ENCODE assay signal across 8 cellular contexts in the genomic region with DNA sequence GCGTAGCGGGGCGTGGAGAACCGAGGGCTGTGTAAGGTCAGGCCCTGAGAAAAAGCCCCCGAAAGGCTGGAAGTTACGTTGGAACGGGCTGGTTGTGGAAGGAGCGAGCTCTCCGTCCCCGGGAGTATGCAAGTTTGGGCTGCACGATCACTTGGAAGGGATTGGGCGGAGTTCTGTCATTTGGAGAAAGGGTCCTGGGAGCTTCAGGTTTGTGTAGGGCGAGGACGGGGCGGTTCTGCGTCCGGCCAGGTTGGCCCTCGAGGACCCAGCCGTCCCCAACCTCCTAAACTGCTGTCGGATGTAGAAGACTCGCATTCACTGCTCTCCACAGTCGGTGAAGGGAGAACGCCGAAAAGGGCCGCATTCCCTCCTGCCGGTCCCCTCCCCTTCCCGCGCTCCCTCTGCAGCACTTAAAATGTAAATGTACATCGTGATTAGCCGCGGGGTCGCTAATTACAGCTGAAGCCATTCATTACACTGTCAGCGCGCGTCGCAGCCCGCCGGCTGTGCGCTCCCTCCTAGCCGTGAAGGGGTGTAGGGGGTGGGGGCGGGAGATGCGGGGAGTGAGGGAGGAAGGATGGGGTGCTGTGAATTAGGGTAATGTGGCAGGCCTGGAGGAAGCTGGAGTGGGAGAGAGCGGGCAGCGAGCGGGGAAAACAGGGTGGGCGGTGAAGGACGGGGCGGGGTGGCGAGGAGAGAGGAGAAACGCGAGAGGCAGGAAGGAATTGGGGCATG. TPM values are rescaled to one million over a fixed set of nuclear protein-coding genes. Genes with fewer than 3 reads are reported as not detected.
DNase-seq lines count a peak whose midpoint lies in the region; ATAC-seq, FAIRE-seq and TF ChIP-seq lines count a peak whose summit lies in the region.

No MANE protein-coding gene starts in this region.

- dilution Hi-C loops in endothelial cell of umbilical vein (cut with MboI; ENCODE audit: extremely low pct_ligation_motif_present, low sequenced_read_pairs) = no loop called here

- no peak for TF ChIP-seq RAD21 in neural cell (conservative IDR thresholded peaks at IDR 0.05)

- H4K20me1 ChIP-seq in endothelial cell of umbilical vein (replicated peaks; ENCODE audit: control insufficient read depth, extremely low read depth, insufficient read depth, low read length) (no peaks in the 10 kb centered on the region), neural cell (ENCODE audit: insufficient read depth) (no peaks in the 10 kb centered on the region)

- TF ChIP-seq CTCF in AG10803 (conservative IDR thresholded peaks at IDR 0.05; ENCODE audit: low read length) (no peak), endothelial cell of umbilical vein (IDR thresholded peaks at IDR 0.05; ENCODE audit: extremely low read depth in 1 of 2, insufficient read depth in 1 of 2, low read depth in 1 of 2, low read length in 2 of 2) (no peak), neural cell (IDR thresholded peaks at IDR 0.05; ENCODE audit: poor library complexity, severe bottlenecking) (no peak)

- H3K9me3 ChIP-seq in endothelial cell of umbilical vein (replicated peaks; ENCODE audit: control insufficient read depth, insufficient read depth, low read length) = no peaks in the 10 kb centered on the region
- H3K9me3 ChIP-seq in neural cell (ENCODE audit: low read length) = no peaks in the 10 kb centered on the region

- ATAC-seq in GM19328 (IDR thresholded peaks at IDR 0.05; ENCODE audit: unreplicated experiment) = no peak
- ATAC-seq in HG03039 (IDR thresholded peaks at IDR 0.05; ENCODE audit: unreplicated experiment) = no peak
- no peak for ATAC-seq in GM18498 (IDR thresholded peaks at IDR 0.05; ENCODE audit: unreplicated experiment)

- peaks cover 59% of the 10 kb centered on the region for H3K4me1 ChIP-seq in endothelial cell of umbilical vein (ENCODE audit: control insufficient read depth, extremely low read depth, insufficient read depth, low read length)

- H3K27me3 ChIP-seq in endothelial cell of umbilical vein (ENCODE audit: control insufficient read depth in 2 of 2, insufficient read depth in 2 of 2, low read length in 2 of 2) (peaks cover 0 to 3% of the 10 kb centered on the region in 2 experiments), neural cell (ENCODE audit: insufficient read depth, low read depth, low read length) (peaks cover 52% of the 10 kb centered on the region)

- H3K4me2 ChIP-seq in endothelial cell of umbilical vein (ENCODE audit: insufficient read depth, low read length) (peak overlapping the region; percentile 8), neural cell (ENCODE audit: low read length) (no peak overlapping the region)

- POLR2A ChIA-PET in endothelial cell of umbilical vein (lab: Charles Lee) = no interaction called here

- CTCF ChIA-PET in endothelial cell of umbilical vein (lab: Charles Lee) = interaction anchor here (0.9 to 1.2 kb wide), 3 partner anchors 8 to 190 kb away, joined by 3 to 4 read pairs (median 4); no protein-coding TSS in a partner anchor

- no peaks in the 10 kb centered on the region for H3K9me2 ChIP-seq in neural cell (ENCODE audit: insufficient read depth, low read length)

- no peaks in the 10 kb centered on the region for H3K9me1 ChIP-seq in endothelial cell of umbilical vein (replicated peaks; ENCODE audit: control insufficient read depth, extremely low read depth, insufficient read depth, low read length)

- TF ChIP-seq EP300 in neural cell (conservative IDR thresholded peaks at IDR 0.05; ENCODE audit: poor library complexity, severe bottlenecking) = no peak

- no peak for TF ChIP-seq POLR2A in endothelial cell of umbilical vein (IDR thresholded peaks at IDR 0.05; ENCODE audit: low read depth, low read length)

- no peaks in the 10 kb centered on the region for H3F3A ChIP-seq in neural cell (ENCODE audit: insufficient read depth, low read length, poor library complexity, severe bottlenecking)

- H3K4me3 ChIP-seq in AG10803 (ENCODE audit: low read length) = peak overlapping the region; percentile 69
- H3K4me3 ChIP-seq in endothelial cell of umbilical vein (replicated peaks in 1 of 3; ENCODE audit: insufficient read depth in 1 of 3, low read depth in 1 of 3, low read length in 3 of 3) = peak overlapping the region in 2 of 3 experiments; percentile 14 to 25
- peak overlapping the region; percentile 48 for H3K4me3 ChIP-seq in neural cell (ENCODE audit: low read length)

- intact Hi-C loops in endothelial cell of umbilical vein (cut with micrococcal nuclease) = no loop called here

- H3K36me3 ChIP-seq in endothelial cell of umbilical vein (ENCODE audit: control insufficient read depth in 2 of 2, extremely low read depth in 1 of 2, insufficient read depth in 2 of 2, low read length in 2 of 2) = no peaks in the 10 kb centered on the region
- no peaks in the 10 kb centered on the region for H3K36me3 ChIP-seq in neural cell (ENCODE audit: insufficient read depth, low read length)

- DNase-seq in AG10803 (ENCODE audit: low read depth) (no peak), NCI-H146 (lab: John Stamatoyannopoulos, UW) (peak; percentile 58), endothelial cell of umbilical vein (ENCODE audit: low read depth, low spot score) (no peak)
- no peak for DNase-seq in stimulated activated naive CD4-positive, alpha-beta T cell (lab: John Stamatoyannopoulos, UW)

- H3K27ac ChIP-seq in endothelial cell of umbilical vein (ENCODE audit: insufficient read depth, low read depth, low read length) = no peak overlapping the region
- no peak overlapping the region for H3K27ac ChIP-seq in neural cell (ENCODE audit: low read length)

- H3K79me2 ChIP-seq in endothelial cell of umbilical vein (ENCODE audit: control insufficient read depth, insufficient read depth, low read length) (peaks cover 13% of the 10 kb centered on the region), neural cell (replicated peaks; ENCODE audit: insufficient read depth, low read length) (no peaks in the 10 kb centered on the region)

- H2AFZ ChIP-seq in endothelial cell of umbilical vein (ENCODE audit: low read depth, low read length) (peak overlapping the region; percentile 33), neural cell (ENCODE audit: low read depth, low read length) (no peak overlapping the region)

- no peak for FAIRE-seq in endothelial cell of umbilical vein (lab: Jason Lieb, UNC)

- H3K9ac ChIP-seq in endothelial cell of umbilical vein (replicated peaks; ENCODE audit: extremely low read depth, insufficient read depth, low read length) (no peak overlapping the region), neural cell (ENCODE audit: low read length) (no peak overlapping the region)

- no TSS peak for BruUV-seq in endothelial cell of umbilical vein (replicated peaks; lab: Mats Ljungman, UMichigan)

RNA-seq across cellular contexts. Expression of a gene that starts 2.5 kb away (rescaled TPM):
- total RNA-seq in endothelial cell of umbilical vein = 13.7 and 13.8 TPM in 2 replicates
- polyA plus RNA-seq in endothelial cell of umbilical vein (10.1 and 13.1 TPM in 2 replicates), neural cell (2.8 and 4.5 TPM in 2 replicates)
- polyA plus RNA-seq in endothelial cell of umbilical vein (2011; cell fraction: cytosol; rRNA removed) = 7.0 and 7.8 TPM in 2 replicates
- polyA plus RNA-seq in endothelial cell of umbilical vein (2011; cell fraction: nucleus; rRNA removed) = 3.2 and 3.3 TPM in 2 replicates
- 10.1 and 12.0 TPM in 2 replicates for polyA plus RNA-seq in endothelial cell of umbilical vein (2012)
- polyA minus RNA-seq in endothelial cell of umbilical vein (4.2 and 5.3 TPM in 2 replicates), neural cell (4.2 and 6.1 TPM in 2 replicates)
- polyA minus RNA-seq in endothelial cell of umbilical vein (2011; cell fraction: cytosol; rRNA and poly(A)+ RNA removed) = 30.5 TPM
- 2.4 and 2.7 TPM in 2 replicates for polyA minus RNA-seq in endothelial cell of umbilical vein (2011; cell fraction: nucleus; rRNA and poly(A)+ RNA removed)

RNA-seq across cellular contexts. Expression of a gene that starts 21.2 kb away (rescaled TPM):
- 220 and 232 TPM in 2 replicates for total RNA-seq in endothelial cell of umbilical vein
- 102 and 134 TPM in 2 replicates for polyA plus RNA-seq in endothelial cell of umbilical vein
- 233 TPM in 2 replicates for polyA plus RNA-seq in endothelial cell of umbilical vein (2011; cell fraction: cytosol; rRNA removed)
- 90.1 and 97.6 TPM in 2 replicates for polyA plus RNA-seq in endothelial cell of umbilical vein (2011; cell fraction: nucleus; rRNA removed)
- polyA plus RNA-seq in endothelial cell of umbilical vein (2012) = 289 and 323 TPM in 2 replicates
- polyA minus RNA-seq in endothelial cell of umbilical vein = 31.6 and 42.9 TPM in 2 replicates
- polyA minus RNA-seq in endothelial cell of umbilical vein (2011; cell fraction: cytosol; rRNA and poly(A)+ RNA removed) = 293 TPM
- 10.9 and 20.1 TPM in 2 replicates for polyA minus RNA-seq in endothelial cell of umbilical vein (2011; cell fraction: nucleus; rRNA and poly(A)+ RNA removed)
- polyA plus RNA-seq in neural cell = 132 and 155 TPM in 2 replicates
- 45.0 and 62.0 TPM in 2 replicates for polyA minus RNA-seq in neural cell

RNA-seq across cellular contexts. Expression of a gene that starts 36.3 kb away (rescaled TPM):
- total RNA-seq in endothelial cell of umbilical vein = 1.9 and 4.4 TPM in 2 replicates
- polyA plus RNA-seq in endothelial cell of umbilical vein (5.9 and 6.2 TPM in 2 replicates), neural cell (92.5 and 104 TPM in 2 replicates)
- 3.3 and 3.4 TPM in 2 replicates for polyA plus RNA-seq in endothelial cell of umbilical vein (2011; cell fraction: cytosol; rRNA removed)
- 4.5 and 5.2 TPM in 2 replicates for polyA plus RNA-seq in endothelial cell of umbilical vein (2011; cell fraction: nucleus; rRNA removed)
- 3.3 and 3.7 TPM in 2 replicates for polyA plus RNA-seq in endothelial cell of umbilical vein (2012)
- polyA minus RNA-seq in endothelial cell of umbilical vein (3.2 and 5.8 TPM in 2 replicates), neural cell (93.2 and 93.7 TPM in 2 replicates)
- polyA minus RNA-seq in endothelial cell of umbilical vein (2011; cell fraction: cytosol; rRNA and poly(A)+ RNA removed) = 4.6 TPM
- polyA minus RNA-seq in endothelial cell of umbilical vein (2011; cell fraction: nucleus; rRNA and poly(A)+ RNA removed) = 1.0 and 2.9 TPM in 2 replicates

RNA-seq across cellular contexts. Expression of a gene that starts 52.4 kb away (rescaled TPM):
- total RNA-seq in endothelial cell of umbilical vein = 57.0 and 73.0 TPM in 2 replicates
- 55.1 and 57.7 TPM in 2 replicates for polyA plus RNA-seq in endothelial cell of umbilical vein
- polyA plus RNA-seq in endothelial cell of umbilical vein (2011; cell fraction: cytosol; rRNA removed) = 35.9 and 53.0 TPM in 2 replicates
- polyA plus RNA-seq in endothelial cell of umbilical vein (2011; cell fraction: nucleus; rRNA removed) = 219 and 225 TPM in 2 replicates
- polyA plus RNA-seq in endothelial cell of umbilical vein (2012) = 28.2 and 31.1 TPM in 2 replicates
- 45.1 and 46.9 TPM in 2 replicates for polyA minus RNA-seq in endothelial cell of umbilical vein
- polyA minus RNA-seq in endothelial cell of umbilical vein (2011; cell fraction: cytosol; rRNA and poly(A)+ RNA removed) = 18.2 TPM
- 26.2 and 37.4 TPM in 2 replicates for polyA minus RNA-seq in endothelial cell of umbilical vein (2011; cell fraction: nucleus; rRNA and poly(A)+ RNA removed)
- polyA plus RNA-seq in neural cell = 250 and 293 TPM in 2 replicates
- 91.6 and 99.6 TPM in 2 replicates for polyA minus RNA-seq in neural cell

Comparison
In these comparisons a context has a peak if more than half of its experiments do, and no peak if none do; other contexts are left out.
1. RNA of a gene that starts 36.3 kb away (polyA plus RNA-seq): 92.5 to 104 TPM in neural cell; 3.3 to 6.2 TPM in endothelial cell of umbilical vein; every median in the first group is over 10 times any median in the second.
2. Peak in every context shown above with its lines, with median percentiles within 50 percentile points of each other: H3K4me3 ChIP-seq.